Comparison of ENCODE assay signal across 21 cellular contexts in genomic region chr18:11672846-11673454, GRCh38.
"Had no signal": no experiment of that assay in that cellular context is flagged by ENCODE, and none has a peak within 500 bp of the region (broad histone marks: within the 10 kb centered on the region; RNA-seq: fewer than 3 reads in every experiment).

No MANE protein-coding gene starts in this region.

- H3K27me3 ChIP-seq: right lobe of liver, thyroid gland had no signal

- FAIRE-seq: kidney had no signal

- H3K4me1 ChIP-seq: left ventricle myocardium inferior, psoas muscle, right lobe of liver, thyroid gland had no signal

- ATAC-seq: left cardiac atrium; psoas muscle; right lobe of liver; stimulated activated effector memory CD8-positive, alpha-beta T cell treated with anti-CD3 and anti-CD28 coated beads, Interleukin-12 subunit alpha, Interleukin-12 subunit beta, amount 100 ng/mL, for 72 hours; stimulated activated naive CD8-positive, alpha-beta T cell treated with anti-CD3 and anti-CD28 coated beads, Interleukin-15, Interleukin-2, amounts not matched to agents 100 U/mL and 50 U/mL, for 24 hours had no signal

- H3K27ac ChIP-seq: epithelial cell of prostate, left ventricle myocardium inferior, psoas muscle, right lobe of liver, suprapubic skin, thyroid gland had no signal

- H3K9me3 ChIP-seq: esophagus squamous epithelium, left ventricle myocardium inferior, psoas muscle, right lobe of liver, suprapubic skin, thyroid gland had no signal

- DNase-seq: effector memory CD4-positive, alpha-beta T cell; esophagus squamous epithelium; foreskin fibroblast; immature natural killer cell; kidney; left cardiac atrium; left ventricle myocardium inferior; mesenchymal stem cell; naive B cell; nephron progenitor cell; psoas muscle; retina; right lobe of liver; stimulated activated CD4-positive, alpha-beta T cell treated with anti-CD3 and anti-CD28 coated beads, Interleukin-4, amount 100 ng/mL, for 1 hour; stimulated activated CD8-positive, alpha-beta memory T cell treated with anti-CD3 and anti-CD28 coated beads, Interleukin-4, amount 100 ng/mL, for 48 hours; stimulated activated naive CD8-positive, alpha-beta T cell treated with anti-CD3 and anti-CD28 coated beads, Interleukin-15, Interleukin-2, amounts not matched to agents 100 U/mL and 50 U/mL, for 24 hours; thyroid gland had no signal

- H3K4me3 ChIP-seq: esophagus squamous epithelium, left ventricle myocardium inferior, lung, psoas muscle, right lobe of liver, suprapubic skin, thyroid gland had no signal

- H3K36me3 ChIP-seq: esophagus squamous epithelium, left ventricle myocardium inferior, right lobe of liver, suprapubic skin, thyroid gland had no signal
